Comparison of ENCODE assay signal across 10 cellular contexts in the genomic region with DNA sequence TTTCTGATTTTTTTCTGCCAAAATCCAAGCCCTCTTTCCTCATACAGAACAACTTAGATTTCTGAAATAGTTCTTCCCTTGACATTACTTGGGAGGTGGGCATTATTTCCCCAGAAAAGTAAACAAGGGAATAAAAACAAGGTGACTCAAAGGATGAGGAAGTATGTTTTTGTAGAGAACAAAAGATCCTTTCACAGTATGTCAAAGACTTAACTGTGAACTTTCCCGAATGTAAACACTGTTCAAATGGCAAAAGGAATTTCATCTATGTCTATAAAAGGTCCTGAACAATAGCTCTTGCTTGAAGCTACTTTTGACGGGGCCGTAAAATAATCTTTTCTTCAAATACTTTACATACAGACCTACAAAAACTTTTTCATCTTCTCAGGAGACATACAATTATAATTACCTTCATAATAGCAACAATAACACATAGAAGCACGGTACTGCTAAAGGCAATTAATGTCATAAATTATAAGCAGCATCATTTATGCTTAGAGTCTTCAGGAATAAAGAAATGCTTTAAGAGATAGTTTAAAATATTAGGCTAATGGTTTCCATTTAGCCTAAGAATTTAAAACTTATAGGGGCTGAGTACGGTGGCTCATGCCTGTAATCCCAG.
A peak's percentile ranks its signal among the peaks of the same experiment; 100 is the strongest.
DNase-seq lines count a peak whose midpoint lies in the region; ATAC-seq and TF ChIP-seq lines count a peak whose summit lies in the region.
"Had no signal": no experiment of that assay in that cellular context is flagged by ENCODE, and none has a peak within 500 bp of the region (broad histone marks: within the 10 kb centered on the region; RNA-seq: fewer than 3 reads in every experiment).

No MANE protein-coding gene starts in this region.

- H3K27me3 ChIP-seq in Panc1 (ENCODE audit: control insufficient read depth, insufficient read depth, low read length) (no peaks in the 10 kb centered on the region), esophagus muscularis mucosa (no peaks in the 10 kb centered on the region), psoas muscle (ENCODE audit: insufficient read depth in 3 of 3, low read length in 2 of 3) (no peaks in the 10 kb centered on the region), MG63 (no peaks in the 10 kb centered on the region)

- H3K27ac ChIP-seq in Panc1 (ENCODE audit: low read length) (peak overlapping the region; percentile 89), esophagus muscularis mucosa (replicated peaks in 1 of 4) (peak overlapping the region; percentile 46 to 68 (median 62)), psoas muscle (peak overlapping the region; percentile 30)

- intact Hi-C loops in Panc1 (cut with micrococcal nuclease; ENCODE audit: unreplicated experiment) = no loop called here
- intact Hi-C loops in esophagus muscularis mucosa (cut with DNase I) = no loop called here
- intact Hi-C loops in psoas muscle (cut with DNase I) = loop anchor here (5.0 to 10.0 kb wide), 2 partner anchors 36 to 194 kb away; a partner anchor contains a TSS

- H3K36me3 ChIP-seq in Panc1 (ENCODE audit: control insufficient read depth, insufficient read depth, low read length) (no peaks in the 10 kb centered on the region), esophagus muscularis mucosa (no peaks in the 10 kb centered on the region), psoas muscle (ENCODE audit: insufficient read depth in 1 of 2, low read depth in 1 of 2) (no peaks in the 10 kb centered on the region), MG63 (no peaks in the 10 kb centered on the region)

- DNase-seq in EH (ENCODE audit: low read depth) (peak; percentile 48), Panc1 (ENCODE audit: low read depth, low spot score) (peak; percentile 48), esophagus muscularis mucosa (ENCODE audit: extremely low spot score) (no peak), psoas muscle (no peak), MG63 (no peak), UCSD-AML1 (lab: John Stamatoyannopoulos, UW; ENCODE audit: unreplicated experiment) (no peak), NCI-H82 (lab: John Stamatoyannopoulos, UW) (no peak), Kasumi-1 (lab: John Stamatoyannopoulos, UW) (no peak)
- DNase-seq: activated CD4-positive, alpha-beta T cell treated with anti-CD3 and anti-CD28 coated beads for 48 hours; stimulated activated naive CD4-positive, alpha-beta T cell had no signal

- H3K4me1 ChIP-seq in Panc1 (ENCODE audit: control insufficient read depth, insufficient read depth, low read length) (peaks cover 33% of the 10 kb centered on the region), esophagus muscularis mucosa (peaks cover 38 to 73% (median 63%) of the 10 kb centered on the region in 4 donors), psoas muscle (peaks cover 12% of the 10 kb centered on the region)

- CTCF ChIA-PET in Panc1 (lab: Charles Lee) = no interaction called here

- no peaks in the 10 kb centered on the region for H3K9me3 ChIP-seq in Panc1 (ENCODE audit: control insufficient read depth, insufficient read depth, low read depth, low read length)
- no peaks in the 10 kb centered on the region for H3K9me3 ChIP-seq in esophagus muscularis mucosa
- no peaks in the 10 kb centered on the region for H3K9me3 ChIP-seq in psoas muscle
- no peaks in the 10 kb centered on the region for H3K9me3 ChIP-seq in MG63

- no peak for TF ChIP-seq EP300 in esophagus muscularis mucosa (IDR thresholded peaks at IDR 0.05)

- no peak for TF ChIP-seq POLR2A in esophagus muscularis mucosa (IDR thresholded peaks at IDR 0.05; ENCODE audit: low read depth)

- H3K4me3 ChIP-seq in Panc1 (ENCODE audit: low read depth in 2 of 2, low read length in 2 of 2) = no peak overlapping the region; a peak in 1 of 4 replicates
- H3K4me3 ChIP-seq in esophagus muscularis mucosa = no peak overlapping the region
- H3K4me3 ChIP-seq in psoas muscle = no peak overlapping the region
- H3K4me3 ChIP-seq in MG63 = no peak overlapping the region

- in situ Hi-C loops in Panc1 (cut with HindIII; ENCODE audit: low pct_unique_long_range_greater_than_20kb, low sequenced_read_pairs) = no loop called here

- POLR2A ChIA-PET in Panc1 (lab: Charles Lee) = interaction anchor here (0.6 kb wide), 1 partner anchor 257 kb away, joined by 3 read pairs; no protein-coding TSS in a partner anchor

- 54% methylated on average over 5 of the region's 5 CpGs for WGBS in esophagus muscularis mucosa
- 74 to 76% (median 74%) methylated on average over 5 of the region's 5 CpGs for WGBS in psoas muscle, 3 donors

- BruUV-seq in Panc1 (replicated peaks; lab: Mats Ljungman, UMichigan) = no TSS peak

- ATAC-seq in Panc1 = peak; percentile 96
- ATAC-seq in psoas muscle = no peak

- TF ChIP-seq CTCF in Panc1 (IDR thresholded peaks at IDR 0.05) = no peak
- no peak for TF ChIP-seq CTCF in esophagus muscularis mucosa (IDR thresholded peaks at IDR 0.05)
- TF ChIP-seq CTCF in psoas muscle (IDR thresholded peaks at IDR 0.05) = no peak

Comparison
In these comparisons a context has a peak if more than half of its experiments do, and no peak if none do; other contexts are left out.
1. DNase-seq: peak in EH (single experiment) and Panc1 (single experiment); none in esophagus muscularis mucosa (single experiment), psoas muscle (0 of 2), MG63 (single experiment), UCSD-AML1 (single experiment), NCI-H82 (single experiment) and Kasumi-1 (0 of 2).
2. H3K27ac ChIP-seq: peak in every context shown above with its lines; median percentile 89 in Panc1; 62 in esophagus muscularis mucosa; 30 in psoas muscle.
3. intact Hi-C loops: an anchor here in psoas muscle (5.0 to 10.0 kb wide); none called in Panc1 and esophagus muscularis mucosa.